7 cellular contexts compared by ENCODE assay signal in the genomic region with DNA sequence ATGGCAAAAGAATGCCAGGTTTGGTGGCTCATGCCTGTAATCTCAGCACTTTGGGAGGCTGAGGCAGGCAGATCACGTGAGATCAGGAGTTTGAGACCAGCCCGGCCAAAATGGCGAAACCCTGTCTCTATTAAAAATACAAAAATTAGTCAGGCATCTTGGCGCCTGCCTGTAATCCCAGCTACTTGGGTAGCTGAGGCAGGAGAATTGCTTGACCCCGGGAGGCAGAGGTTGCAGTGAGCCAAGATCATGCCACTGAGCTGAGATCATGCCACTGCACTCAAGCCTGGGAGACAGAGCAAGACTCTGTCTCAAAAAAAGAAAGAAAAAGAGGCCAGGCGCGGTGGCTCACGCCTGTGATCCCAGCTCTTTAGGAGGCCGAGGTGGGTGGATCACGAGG. TPM values are rescaled to one million over a fixed set of nuclear protein-coding genes. Genes with fewer than 3 reads are reported as not detected.
A peak's percentile ranks its signal among the peaks of the same experiment; 100 is the strongest.
DNase-seq lines count a peak whose midpoint lies in the region; ATAC-seq and TF ChIP-seq lines count a peak whose summit lies in the region.
"Not testable (repeated sequence)": the region's sequence is repeated elsewhere in the genome, so short reads cannot be mapped to it uniquely, and the experiment has no call there.

No MANE protein-coding gene starts in this region.

- H3K4me1 ChIP-seq in GM23248 (ENCODE audit: insufficient read depth) = peaks cover 48% of the 10 kb centered on the region
- peaks cover 0 to 66% of the 10 kb centered on the region in 2 donors for H3K4me1 ChIP-seq in right atrium auricular region
- H3K4me1 ChIP-seq in psoas muscle = peaks cover 49% of the 10 kb centered on the region
- H3K4me1 ChIP-seq in gastrocnemius medialis = peaks cover 49 to 61% of the 10 kb centered on the region in 2 donors
- peaks cover 36 to 72% of the 10 kb centered on the region in 2 donors for H3K4me1 ChIP-seq in thoracic aorta (ENCODE audit: control insufficient read depth in 1 of 2, low read depth in 2 of 2)

- in situ Hi-C loops in GM23248 (cut with MboI) = loop anchor here (5.0 kb wide), 1 partner anchor 49 kb away; no protein-coding TSS in a partner anchor
- in situ Hi-C loops in gastrocnemius medialis (cut with MboI; ENCODE audit: low sequenced_read_pairs in 4 of 4) = loop anchor here in 1 of 4 donors (25.0 kb wide), 1 partner anchor 239 kb away; the partner anchor contains the start of genes CREB3, GBA2, RGP1 and TLN1

- H3K27me3 ChIP-seq in GM23248 (replicated peaks; ENCODE audit: insufficient read depth); right atrium auricular region; psoas muscle (ENCODE audit: insufficient read depth in 3 of 3, low read length in 2 of 3); gastrocnemius medialis; thoracic aorta (replicated peaks; ENCODE audit: insufficient read depth): not testable (repeated sequence)

- intact Hi-C loops in psoas muscle (cut with DNase I); gastrocnemius medialis (cut with DNase I; ENCODE audit: low total_unique reads): not testable (repeated sequence)

- 30 to 32% methylated on average over 10 of the region's 10 CpGs for WGBS in GM23248 (ENCODE audit: low coverage in 1 of 2, low lambda C conversion rate in 2 of 2, missing lambda C conversion rate in 2 of 2), 2 experiments
- 53 to 87% (median 54%) methylated on average over 10 of the region's 10 CpGs for WGBS in psoas muscle, 3 donors

- peak overlapping the region; percentile 8 for H3K27ac Mint-ChIP-seq in chondrocyte (ENCODE audit: unreplicated experiment)

- peaks cover 14% of the 10 kb centered on the region for H3K36me3 Mint-ChIP-seq in chondrocyte (ENCODE audit: low read depth)

- not testable (repeated sequence) for H3K4me3 Mint-ChIP-seq in chondrocyte (ENCODE audit: unreplicated experiment)

- peak overlapping the region; percentile 26 for H3K4me2 ChIP-seq in GM23248 (ENCODE audit: unreplicated experiment)

- peaks cover 84% of the 10 kb centered on the region for H3F3A ChIP-seq in GM23248 (ENCODE audit: insufficient read depth)

- not testable (repeated sequence) for H3K27me3 Mint-ChIP-seq in chondrocyte (ENCODE audit: low read depth)

- peak overlapping the region; percentile 45; the same call in 1 of the 2 replicates for H3K9ac ChIP-seq in GM23248

- H3K4me1 Mint-ChIP-seq in chondrocyte (ENCODE audit: low read depth) = peaks cover 61% of the 10 kb centered on the region

- TF ChIP-seq POLR2A in gastrocnemius medialis (IDR thresholded peaks at IDR 0.05) = not testable (repeated sequence)

- peaks cover 97% of the 10 kb centered on the region for H3K79me2 ChIP-seq in GM23248 (ENCODE audit: insufficient read depth)

- not testable (repeated sequence) for H3K4me3 ChIP-seq in GM23248, right atrium auricular region, psoas muscle, gastrocnemius medialis
- peak overlapping the region; percentile 37 for H3K4me3 ChIP-seq in thoracic aorta

- ATAC-seq in psoas muscle = peak; percentile 50 to 82 (median 75)
- peak; percentile 53 to 58 for ATAC-seq in gastrocnemius medialis
- peak; percentile 84 for ATAC-seq in thoracic aorta (ENCODE audit: insufficient number of reproducible peaks, low FRiP score, low read depth)

- not testable (repeated sequence) for H2AFZ ChIP-seq in GM23248

- TF ChIP-seq CTCF in chondrocyte (IDR thresholded peaks at IDR 0.05); right atrium auricular region (IDR thresholded peaks at IDR 0.05); psoas muscle (IDR thresholded peaks at IDR 0.05); gastrocnemius medialis (IDR thresholded peaks at IDR 0.05 in 4 of 5, conservative IDR thresholded peaks at IDR 0.05 in 1 of 5); thoracic aorta (IDR thresholded peaks at IDR 0.05): not testable (repeated sequence)

- not testable (repeated sequence) for H3K9me3 ChIP-seq in GM23248 (ENCODE audit: low read depth); right atrium auricular region; psoas muscle; gastrocnemius medialis; thoracic aorta

- H3K27ac ChIP-seq in GM23248 (peak overlapping the region; percentile 77), right atrium auricular region (peak overlapping the region; percentile 46 to 59), psoas muscle (peak overlapping the region; percentile 69), gastrocnemius medialis (peak overlapping the region; percentile 44 to 65 (median 57)), thoracic aorta (peak overlapping the region; percentile 84 to 97)

- not testable (repeated sequence) for H3K9me2 ChIP-seq in GM23248 (ENCODE audit: insufficient read depth)

- H3K9me3 Mint-ChIP-seq in chondrocyte (ENCODE audit: low read depth) = not testable (repeated sequence)

- DNase-seq in GM23248 (peak; percentile 58), fibroblast of gingiva (ENCODE audit: low read depth) (peak; percentile 34), gastrocnemius medialis (peak; percentile 26 to 54)
- DNase-seq in chondrocyte (ENCODE audit: low spot score); right atrium auricular region (ENCODE audit: low spot score); psoas muscle; thoracic aorta (ENCODE audit: low spot score): not testable (repeated sequence)

- H4K20me1 ChIP-seq in GM23248 (ENCODE audit: insufficient read depth) = not testable (repeated sequence)

- H3K36me3 ChIP-seq in GM23248 (ENCODE audit: low read depth) = peaks cover 31% of the 10 kb centered on the region
- H3K36me3 ChIP-seq in right atrium auricular region; psoas muscle (ENCODE audit: insufficient read depth in 1 of 2, low read depth in 1 of 2); gastrocnemius medialis; thoracic aorta: not testable (repeated sequence)

RNA-seq across cellular contexts. Expression of gene RUSC2, which starts 8.3 kb away (rescaled TPM):
- total RNA-seq in GM23248 (2014; rRNA removed; shearing (Covaris generic)) = 74.0 and 78.4 TPM in 2 replicates
- 31.7 and 34.0 TPM in 2 replicates for polyA plus RNA-seq in GM23248 (2016; fragmentation: Nextera tagmentation; extraction: Ambion mirVana)
- total RNA-seq in chondrocyte = 96.3 to 135 TPM (median 107 TPM) in 3 replicates
- total RNA-seq in right atrium auricular region = 10 to 100 TPM; 33.0 to 49.1 TPM
- total RNA-seq in psoas muscle = 100 to 1,000 TPM in 1 of 4 donors, 10 to 100 TPM in 3; 34.4 to 101 (median 72.1) TPM
- polyA plus RNA-seq in psoas muscle = 10 to 100 TPM; 37.1 to 53.9 (median 45.7) TPM
- total RNA-seq in gastrocnemius medialis = 100 to 1,000 TPM in 1 of 4 donors, 10 to 100 TPM in 3; 20.8 to 166 (median 45.7) TPM
- 100 to 1,000 TPM in 1 of 2 donors, 10 to 100 TPM in 1; 89.8 to 124 TPM for total RNA-seq in thoracic aorta
